Comparison of ENCODE assay signal across 8 cellular contexts in genomic region chr10:62805139-62806092, GRCh38. TPM values are rescaled to one million over a fixed set of nuclear protein-coding genes. Genes with fewer than 3 reads are reported as not detected.
A peak's percentile ranks its signal among the peaks of the same experiment; 100 is the strongest.
DNase-seq lines count a peak whose midpoint lies in the region; ATAC-seq, FAIRE-seq and TF ChIP-seq lines count a peak whose summit lies in the region.

No MANE protein-coding gene starts in this region.

- H3K9me3 ChIP-seq in Peyer's patch (no peaks in the 10 kb centered on the region), small intestine (ENCODE audit: control insufficient read depth, low read depth) (no peaks in the 10 kb centered on the region)

- H3K27me3 ChIP-seq in Peyer's patch: no peaks in the 10 kb centered on the region
- H3K27me3 ChIP-seq in small intestine (ENCODE audit: control insufficient read depth in 2 of 2, insufficient read depth in 2 of 2, low read length in 2 of 2): no peaks in the 10 kb centered on the region

- in situ Hi-C loops in astrocyte of the spinal cord (cut with HindIII; ENCODE audit: low sequenced_read_pairs): no loop called here

- TF ChIP-seq POLR2A in Peyer's patch (IDR thresholded peaks at IDR 0.05): no peak

- whole genome bisulfite sequencing in small intestine, 3 donors: 1 to 2% (median 2%) methylated on average over 78 to 90 of the region's 90 CpGs

- peak overlapping the region; percentile 84 to 95 (median 92) for H3K27ac ChIP-seq in Peyer's patch
- peak overlapping the region; percentile 90 to 98 for H3K27ac ChIP-seq in small intestine (ENCODE audit: low read depth in 1 of 2, low read length in 1 of 2)

- H3K36me3 ChIP-seq in Peyer's patch (no peaks in the 10 kb centered on the region), small intestine (ENCODE audit: control insufficient read depth in 2 of 2, insufficient read depth in 2 of 2, low read length in 2 of 2) (no peaks in the 10 kb centered on the region)

- peak; percentile 15 for ATAC-seq in HG02885 (IDR thresholded peaks at IDR 0.05; ENCODE audit: poor library complexity, unreplicated experiment)

- no peak for TF ChIP-seq CTCF in Peyer's patch (IDR thresholded peaks at IDR 0.05)
- TF ChIP-seq CTCF in astrocyte of the spinal cord (IDR thresholded peaks at IDR 0.05; ENCODE audit: low read depth, low read length): no peak

- no peak for FAIRE-seq in small intestine (lab: Jason Lieb, UNC)

- H3K4me1 ChIP-seq in Peyer's patch: peaks cover 0 to 22% (median 3%) of the 10 kb centered on the region in 4 donors
- peaks cover 0 to 4% of the 10 kb centered on the region in 2 donors for H3K4me1 ChIP-seq in small intestine (ENCODE audit: control insufficient read depth in 2 of 2, insufficient read depth in 1 of 2, low read depth in 1 of 2, low read length in 1 of 2)

- DNase-seq in activated CD4-positive, alpha-beta T cell treated with anti-CD3 and anti-CD28 coated beads for 1 hour: peak; percentile 12
- DNase-seq in activated CD4-positive, alpha-beta T cell treated with anti-CD3 and anti-CD28 coated beads, Interleukin-2, amount 50 U/mL, for 4 hours: no peak
- DNase-seq in Peyer's patch: peak; percentile 54 to 74 (median 71)
- DNase-seq in astrocyte of the spinal cord (ENCODE audit: low read depth, low spot score): peak; percentile 46
- peak; percentile 48 for DNase-seq in iPS-NIHi11 (ENCODE audit: low spot score)
- peak; percentile 48 for DNase-seq in small intestine
- no peak for DNase-seq in mucosa of gallbladder (ENCODE audit: low spot score)

- H3K4me3 ChIP-seq in Peyer's patch (peak overlapping the region; percentile 82 to 96 (median 92)), astrocyte of the spinal cord (ENCODE audit: low read depth, low read length) (peak overlapping the region; percentile 75), small intestine (ENCODE audit: low read depth in 1 of 2, low read length in 2 of 2) (peak overlapping the region; percentile 79 to 99)

RNA-seq across cellular contexts. Expression of gene ADO, which starts 0.9 kb away (rescaled TPM):
- total RNA-seq in Peyer's patch (10 to 100 TPM in 2 of 4 donors, 1 to 10 TPM in 2; 8.3 to 15.4 (median 12.0) TPM), mucosa of gallbladder (21.2 TPM)
- polyA plus RNA-seq in small intestine: 1 to 10 TPM; 7.4 to 9.5 (median 8.1) TPM

RNA-seq across cellular contexts. Expression of gene EGR2, which starts 10.8 kb away (rescaled TPM):
- total RNA-seq in Peyer's patch (1 to 10 TPM in 1 of 4 donors, under 1 TPM in 3; 0.53 to 5.0 (median 0.69) TPM), mucosa of gallbladder (19.3 TPM)
- polyA plus RNA-seq in small intestine: 1 to 10 TPM in 1 of 3 donors, under 1 TPM in 2; 0.45 to 5.4 (median 0.54) TPM

Comparison
In these comparisons a context has a peak if more than half of its experiments do, and no peak if none do; other contexts are left out.
1. DNase-seq: peak in activated CD4-positive, alpha-beta T cell treated with anti-CD3 and anti-CD28 coated beads for 1 hour (single experiment), Peyer's patch (3 of 3), astrocyte of the spinal cord (single experiment), iPS-NIHi11 (single experiment) and small intestine (single experiment); none in activated CD4-positive, alpha-beta T cell treated with anti-CD3 and anti-CD28 coated beads, Interleukin-2, amount 50 U/mL, for 4 hours (0 of 2) and mucosa of gallbladder (single experiment).
2. Peak in every context shown above with its lines, with median percentiles within 50 percentile points of each other: H3K4me3 ChIP-seq.